Comparison of ENCODE assay signal across 8 cellular contexts in the genomic region with DNA sequence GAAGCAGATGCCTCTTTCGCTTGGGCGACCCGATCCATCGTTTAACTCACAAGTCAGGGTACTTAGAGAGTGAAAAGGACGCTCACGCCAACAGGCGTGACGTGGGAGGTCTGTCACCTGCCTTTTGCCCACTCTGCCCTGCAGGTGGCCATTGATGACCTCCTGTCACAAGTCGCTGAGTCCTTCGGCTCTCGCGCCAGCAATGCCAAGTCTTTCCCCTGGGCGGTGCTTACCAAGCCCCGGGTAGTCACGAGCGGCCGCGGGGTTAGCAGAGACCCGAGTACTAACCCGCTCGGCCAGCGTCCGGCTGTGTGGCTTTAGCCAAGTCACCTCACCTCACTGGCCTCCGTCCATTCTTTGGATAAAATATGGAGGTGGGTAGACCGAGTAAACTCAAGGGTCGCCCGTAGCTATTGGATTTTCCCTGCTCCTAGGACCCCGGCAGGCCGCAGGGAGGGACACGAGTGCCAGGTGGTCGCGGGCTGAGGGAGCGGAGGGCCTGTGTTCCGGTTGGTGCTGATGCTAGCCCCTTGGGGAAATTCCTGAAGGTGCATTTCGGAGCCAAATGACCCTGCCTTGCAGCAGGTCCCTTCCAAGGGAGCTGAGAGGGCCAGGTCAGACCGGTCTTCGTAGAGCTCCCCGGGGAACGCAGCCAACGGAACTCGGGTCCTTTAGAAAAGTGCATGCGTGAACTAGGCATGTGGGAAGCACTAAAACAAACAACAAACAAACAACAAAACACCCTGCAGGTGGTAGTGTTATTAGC. TPM values are rescaled to one million over a fixed set of nuclear protein-coding genes. Genes with fewer than 3 reads are reported as not detected.
DNase-seq lines count a peak whose midpoint lies in the region; ATAC-seq and TF ChIP-seq lines count a peak whose summit lies in the region.

No MANE protein-coding gene starts in this region.

- DNase-seq in 8988T = peak; percentile 36
- DNase-seq in GM12864 (ENCODE audit: low read depth) = no peak
- peak; percentile 73 for DNase-seq in NCI-H2029 treated with DMSO at 0.1 percent for 48 hours (lab: John Stamatoyannopoulos, UW)
- peak; percentile 41 to 42 for DNase-seq in activated T-cell treated with anti-CD3 and anti-CD28 coated beads, Interleukin-2, amount 50 U/mL, for 48 hours
- DNase-seq in globus pallidus (ENCODE audit: low spot score) = peak; percentile 11
- DNase-seq in osteoblast (ENCODE audit: insufficient read length, low spot score, missing footprints) = peak; percentile 72
- DNase-seq in GOT3 (lab: John Stamatoyannopoulos, UW) = no peak

- H3K27ac ChIP-seq in osteoblast (ENCODE audit: low read depth, low read length) = no peak overlapping the region

- H3K9me3 ChIP-seq in osteoblast (ENCODE audit: low read depth, low read length) = no peaks in the 10 kb centered on the region

- peak; percentile 32 for ATAC-seq in HG02678 (IDR thresholded peaks at IDR 0.05; ENCODE audit: unreplicated experiment)

- H2AFZ ChIP-seq in osteoblast (ENCODE audit: low read length) = peak overlapping the region; percentile 64

- peaks cover 20% of the 10 kb centered on the region for H3K27me3 ChIP-seq in osteoblast (ENCODE audit: insufficient read depth, low read length)

- peak overlapping the region; percentile 83 for H3K4me2 ChIP-seq in osteoblast (ENCODE audit: insufficient read depth, low read length)

- TF ChIP-seq CTCF in GM12864 (IDR thresholded peaks at IDR 0.05; ENCODE audit: low read depth, low read length, missing control alignments) (no peak), osteoblast (IDR thresholded peaks at IDR 0.05; ENCODE audit: extremely low read depth, low read depth, low read length) (no peak)

- H3K4me3 ChIP-seq in GM12864 (ENCODE audit: low read depth, low read length) (peak overlapping the region; percentile 36), osteoblast (ENCODE audit: insufficient read depth, low read length) (peak overlapping the region; percentile 66)

- H3K79me2 ChIP-seq in osteoblast (ENCODE audit: insufficient read depth, low read length) = no peaks in the 10 kb centered on the region

- no peaks in the 10 kb centered on the region for H4K20me1 ChIP-seq in osteoblast (ENCODE audit: insufficient read depth, low read length)

- peaks cover 18% of the 10 kb centered on the region for H3K4me1 ChIP-seq in osteoblast (ENCODE audit: insufficient read depth, low read length)

- H3K36me3 ChIP-seq in osteoblast (ENCODE audit: insufficient read depth, low read length) = no peaks in the 10 kb centered on the region

RNA-seq across cellular contexts. Expression of a gene that starts 0.7 kb away (rescaled TPM):
- 0.72 and 3.5 TPM in 2 replicates for total RNA-seq in osteoblast

Comparison
In these comparisons a context has a peak if more than half of its experiments do, and no peak if none do; other contexts are left out.
1. DNase-seq: peak in 8988T (single experiment), NCI-H2029 treated with DMSO at 0.1 percent for 48 hours (single experiment), activated T-cell treated with anti-CD3 and anti-CD28 coated beads, Interleukin-2, amount 50 U/mL, for 48 hours (2 of 2), globus pallidus (single experiment) and osteoblast (single experiment); none in GM12864 (single experiment) and GOT3 (single experiment).